Comparison of ENCODE assay signal across 16 cellular contexts in genomic region chr6:163564536-163564935, GRCh38.
"Had no signal": no experiment of that assay in that cellular context is flagged by ENCODE, and none has a peak within 500 bp of the region (broad histone marks: within the 10 kb centered on the region; RNA-seq: fewer than 3 reads in every experiment).

No MANE protein-coding gene starts in this region.

- H3K27ac ChIP-seq: body of pancreas, esophagus muscularis mucosa, gastroesophageal sphincter, prostate gland had no signal

- H3K4me1 ChIP-seq: prostate gland had no signal

- DNase-seq: activated CD4-positive, alpha-beta T cell treated with anti-CD3 and anti-CD28 coated beads for 1 hour; activated gamma-delta T cell treated with Interleukin-2 at 50 U/mL for 16 hours; activated T-cell treated with anti-CD3 and anti-CD28 coated beads, Interleukin-2, amount 50 U/mL, for 1 hour; anterior cingulate cortex; body of pancreas; central memory CD4-positive, alpha-beta T cell; mammary epithelial cell; stimulated activated CD4-positive, alpha-beta T cell treated with anti-CD3 and anti-CD28 coated beads, Interleukin-4, amount 100 ng/mL, for 24 hours; stimulated activated naive CD8-positive, alpha-beta T cell treated with anti-CD3 and anti-CD28 coated beads, Interleukin-15, Interleukin-2, amounts not matched to agents 100 U/mL and 50 U/mL, for 24 hours; T-helper 1 cell had no signal

- ATAC-seq: body of pancreas; gastroesophageal sphincter; left lobe of liver; natural killer cell treated with Interleukin-12 subunit alpha and Interleukin-12 subunit beta and Interleukin-15 and Interleukin-18, amount 100 ng/mL, for 72 hours; stimulated activated naive CD8-positive, alpha-beta T cell treated with anti-CD3 and anti-CD28 coated beads, Interleukin-15, Interleukin-2, amounts not matched to agents 100 U/mL and 50 U/mL, for 24 hours had no signal

- H3K36me3 ChIP-seq: prostate gland had no signal

- H3K4me3 ChIP-seq: body of pancreas, esophagus muscularis mucosa, gastroesophageal sphincter, prostate gland, right atrium auricular region had no signal

- H3K9me3 ChIP-seq: body of pancreas, esophagus muscularis mucosa, gastroesophageal sphincter, prostate gland, right atrium auricular region had no signal

- H3K27me3 ChIP-seq: body of pancreas, esophagus muscularis mucosa, gastroesophageal sphincter, right atrium auricular region had no signal
